In genomic region chr11:76802151-76802550, GRCh38 we compare ENCODE assay signal across 26 cellular contexts. TPM values are rescaled to one million over a fixed set of nuclear protein-coding genes. Genes with fewer than 3 reads are reported as not detected.
DNase-seq lines count a peak whose midpoint lies in the region; ATAC-seq and TF ChIP-seq lines count a peak whose summit lies in the region.
"Had no signal": no experiment of that assay in that cellular context is flagged by ENCODE, and none has a peak within 500 bp of the region (broad histone marks: within the 10 kb centered on the region; RNA-seq: fewer than 3 reads in every experiment).

No MANE protein-coding gene starts in this region.

- H3K27me3 ChIP-seq in endodermal cell (ENCODE audit: control insufficient read depth, insufficient read depth, low read length, poor library complexity, severe bottlenecking) (no peaks in the 10 kb centered on the region), prostate gland (replicated peaks; ENCODE audit: insufficient read depth) (no peaks in the 10 kb centered on the region), vagina (no peaks in the 10 kb centered on the region)
- H3K27me3 ChIP-seq: BE2C had no signal

- H3K9me3 Mint-ChIP-seq in endodermal cell, result no peaks in the 10 kb centered on the region
- H3K9me3 Mint-ChIP-seq in activated CD8-positive, alpha-beta T cell treated with anti-CD3 and anti-CD28 coated beads for 36 hours, result no peaks in the 10 kb centered on the region
- H3K9me3 Mint-ChIP-seq: activated T-cell treated with anti-CD3 and anti-CD28 coated beads, Interleukin-2, amount 50 U/mL, for 24 hours; CD8-positive, alpha-beta memory T cell; dendritic cell treated with granulocyte-macrophage colony-stimulating factor and Interleukin-4, amounts not matched to agents 40 ng/mL and 50 ng/mL, for 4 days; naive B cell; stimulated activated effector memory CD8-positive, alpha-beta T cell treated with anti-CD3 and anti-CD28 coated beads, Interleukin-12 subunit alpha, Interleukin-12 subunit beta, amount 100 ng/mL, for 72 hours had no signal

- ATAC-seq in Right ventricle myocardium superior (ENCODE audit: poor library complexity), result no peak
- ATAC-seq in activated CD8-positive, alpha-beta T cell treated with anti-CD3 and anti-CD28 coated beads for 36 hours, result no peak
- ATAC-seq: left ventricle myocardium superior; psoas muscle; stimulated activated effector memory CD8-positive, alpha-beta T cell treated with anti-CD3 and anti-CD28 coated beads, Interleukin-12 subunit alpha, Interleukin-12 subunit beta, amount 100 ng/mL, for 72 hours had no signal

- H3K36me3 ChIP-seq in endodermal cell (ENCODE audit: control insufficient read depth, insufficient read depth, low read length), result peaks cover 25% of the 10 kb centered on the region
- no peaks in the 10 kb centered on the region for H3K36me3 ChIP-seq in prostate gland
- H3K36me3 ChIP-seq in vagina, result no peaks in the 10 kb centered on the region
- H3K36me3 ChIP-seq: BE2C had no signal

- H3K27ac ChIP-seq in endodermal cell (ENCODE audit: low read depth, low read length) (no peak overlapping the region), prostate gland (peak overlapping the region in 1 of 2 donors; percentile 67), vagina (peak overlapping the region; percentile 84)
- H3K27ac ChIP-seq: psoas muscle had no signal

- H3K4me1 Mint-ChIP-seq in endodermal cell, result peaks cover 66% of the 10 kb centered on the region
- H3K4me1 Mint-ChIP-seq in activated CD8-positive, alpha-beta T cell treated with anti-CD3 and anti-CD28 coated beads for 36 hours (ENCODE audit: low read depth), result peaks cover 35% of the 10 kb centered on the region

- peaks cover 19% of the 10 kb centered on the region for H3K4me1 ChIP-seq in endodermal cell (ENCODE audit: control insufficient read depth, insufficient read depth, low read length)
- peaks cover 19% of the 10 kb centered on the region for H3K4me1 ChIP-seq in prostate gland (replicated peaks)
- peaks cover 98% of the 10 kb centered on the region for H3K4me1 ChIP-seq in vagina
- H3K4me1 ChIP-seq: psoas muscle had no signal

- no peak overlapping the region for H3K27ac Mint-ChIP-seq in endodermal cell
- H3K27ac Mint-ChIP-seq in activated CD8-positive, alpha-beta T cell treated with anti-CD3 and anti-CD28 coated beads for 36 hours, result no peak overlapping the region
- H3K27ac Mint-ChIP-seq: activated T-cell treated with anti-CD3 and anti-CD28 coated beads, Interleukin-2, amount 50 U/mL, for 24 hours; CD8-positive, alpha-beta memory T cell; dendritic cell treated with granulocyte-macrophage colony-stimulating factor and Interleukin-4, amounts not matched to agents 40 ng/mL and 50 ng/mL, for 4 days; naive B cell; stimulated activated effector memory CD8-positive, alpha-beta T cell treated with anti-CD3 and anti-CD28 coated beads, Interleukin-12 subunit alpha, Interleukin-12 subunit beta, amount 100 ng/mL, for 72 hours had no signal

- TF ChIP-seq CTCF in endodermal cell (conservative IDR thresholded peaks at IDR 0.05), result no peak
- TF ChIP-seq CTCF in prostate gland (IDR thresholded peaks at IDR 0.05), result no peak
- no peak for TF ChIP-seq CTCF in vagina (IDR thresholded peaks at IDR 0.05)
- no peak for TF ChIP-seq CTCF in activated CD8-positive, alpha-beta T cell treated with anti-CD3 and anti-CD28 coated beads for 36 hours (IDR thresholded peaks at IDR 0.05)

- 88 to 100% methylated on average over 1 to 3 of the region's 3 CpGs for WGBS in endodermal cell (ENCODE audit: insufficient coverage in 1 of 2, insufficient read length in 1 of 2), 2 experiments
- 74% methylated on average over 3 of the region's 3 CpGs for WGBS in prostate gland

- H3K4me3 ChIP-seq in endodermal cell (ENCODE audit: low read length), result no peak overlapping the region
- H3K4me3 ChIP-seq in prostate gland, result no peak overlapping the region
- H3K4me3 ChIP-seq in vagina, result no peak overlapping the region
- H3K4me3 ChIP-seq: psoas muscle had no signal

- peaks cover 17% of the 10 kb centered on the region for H3K36me3 Mint-ChIP-seq in endodermal cell (ENCODE audit: low read depth)
- H3K36me3 Mint-ChIP-seq in activated CD8-positive, alpha-beta T cell treated with anti-CD3 and anti-CD28 coated beads for 36 hours (ENCODE audit: low read depth), result no peaks in the 10 kb centered on the region
- H3K36me3 Mint-ChIP-seq: CD8-positive, alpha-beta memory T cell; naive B cell had no signal

- intact Hi-C loops in cardiac septum (cut with DNase I) (no loop called here), Right ventricle myocardium superior (cut with DNase I) (no loop called here), prostate gland (cut with DNase I) (no loop called here), vagina (cut with DNase I) (no loop called here)
- intact Hi-C loops in activated CD8-positive, alpha-beta T cell treated with anti-CD3 and anti-CD28 coated beads for 36 hours (cut with micrococcal nuclease), result loop anchor here (5.0 to 10.0 kb wide), 2 partner anchors 70 to 293 kb away; no protein-coding TSS in a partner anchor

- POLR2A ChIA-PET in activated CD8-positive, alpha-beta T cell treated with anti-CD3 and anti-CD28 coated beads for 36 hours (lab: Charles Lee), result interaction anchor here (0.6 kb wide), 1 partner anchor 71 kb away, joined by 3 read pairs; no protein-coding TSS in a partner anchor

- H3K9me3 ChIP-seq in endodermal cell (ENCODE audit: control insufficient read depth, low read length) (no peaks in the 10 kb centered on the region), prostate gland (no peaks in the 10 kb centered on the region), vagina (no peaks in the 10 kb centered on the region)
- H3K9me3 ChIP-seq: BE2C, psoas muscle had no signal

- no peak overlapping the region for H3K4me3 Mint-ChIP-seq in endodermal cell
- no peak overlapping the region for H3K4me3 Mint-ChIP-seq in activated CD8-positive, alpha-beta T cell treated with anti-CD3 and anti-CD28 coated beads for 36 hours
- H3K4me3 Mint-ChIP-seq: activated T-cell treated with anti-CD3 and anti-CD28 coated beads, Interleukin-2, amount 50 U/mL, for 24 hours; CD8-positive, alpha-beta memory T cell; dendritic cell treated with granulocyte-macrophage colony-stimulating factor and Interleukin-4, amounts not matched to agents 40 ng/mL and 50 ng/mL, for 4 days; stimulated activated effector memory CD8-positive, alpha-beta T cell treated with anti-CD3 and anti-CD28 coated beads, Interleukin-12 subunit alpha, Interleukin-12 subunit beta, amount 100 ng/mL, for 72 hours had no signal

- no peak for TF ChIP-seq POLR2A in prostate gland (IDR thresholded peaks at IDR 0.05)
- TF ChIP-seq POLR2A in vagina (IDR thresholded peaks at IDR 0.05), result no peak

- DNase-seq in cardiac septum (ENCODE audit: low spot score), result peak; percentile 36
- no peak for DNase-seq in Right ventricle myocardium superior
- peak; percentile 44 for DNase-seq in endodermal cell
- DNase-seq in prostate gland (ENCODE audit: low spot score), result peak; percentile 0
- DNase-seq in vagina (ENCODE audit: extremely low spot score in 2 of 2), result peak in 1 of 2 donors; percentile 80
- no peak for DNase-seq in pons (ENCODE audit: low spot score)
- DNase-seq in GOT3 (lab: John Stamatoyannopoulos, UW), result no peak
- no peak for DNase-seq in activated CD8-positive, alpha-beta T cell treated with anti-CD3 and anti-CD28 coated beads for 36 hours
- DNase-seq: activated CD4-positive, alpha-beta T cell treated with anti-CD3 and anti-CD28 coated beads for 4 hours; activated gamma-delta T cell; activated T-cell treated with anti-CD3 and anti-CD28 coated beads, Interleukin-2, amount 50 U/mL, for 24 hours; BE2C; CD8-positive, alpha-beta memory T cell; central memory CD4-positive, alpha-beta T cell; DMS 273 treated with DMSO at 0.1 percent for 48 hours; glutamatergic neuron; left ventricle myocardium superior; midbrain; naive B cell; NCI-H146; psoas muscle; stimulated activated CD4-positive, alpha-beta T cell treated with anti-CD3 and anti-CD28 coated beads, Interleukin-15, amount 100 ng/mL, for 24 hours; substantia nigra; SW 1271 had no signal

- H3K9ac ChIP-seq in endodermal cell (ENCODE audit: extremely low read depth, low read length, poor library complexity, severe bottlenecking), result no peak overlapping the region

- CTCF ChIA-PET in activated CD8-positive, alpha-beta T cell treated with anti-CD3 and anti-CD28 coated beads for 36 hours (lab: Charles Lee), result interaction anchor here (1.0 to 9.7 kb wide), 5 partner anchors 21 to 243 kb away, joined by 3 to 238 read pairs (median 3); no protein-coding TSS in a partner anchor

- no peaks in the 10 kb centered on the region for H3K27me3 Mint-ChIP-seq in endodermal cell (ENCODE audit: insufficient read depth)
- H3K27me3 Mint-ChIP-seq in activated CD8-positive, alpha-beta T cell treated with anti-CD3 and anti-CD28 coated beads for 36 hours, result peaks cover 3% of the 10 kb centered on the region

RNA-seq across cellular contexts. Expression of gene TSKU, which starts 19.0 kb away (rescaled TPM):
- total RNA-seq in cardiac septum, result 6.9 TPM
- 17.2 TPM for total RNA-seq in Right ventricle myocardium superior
- 100 to 1,000 TPM; 105 to 130 TPM for total RNA-seq in endodermal cell
- polyA plus RNA-seq in endodermal cell (2013, experiment 1 of 2), result 39.1 TPM
- polyA plus RNA-seq in endodermal cell (2013, experiment 2 of 2), result 45.5 TPM
- total RNA-seq in prostate gland, result 10 to 100 TPM; 71.2 to 72.8 TPM
- total RNA-seq in vagina, result 144 TPM
- total RNA-seq in activated CD8-positive, alpha-beta T cell treated with anti-CD3 and anti-CD28 coated beads for 36 hours, result 1 to 10 TPM; 6.5 to 8.4 TPM
- polyA plus RNA-seq: CD8-positive, alpha-beta memory T cell had no signal

RNA-seq across cellular contexts. Expression of gene ACER3, which starts 58.6 kb away (rescaled TPM):
- 9.7 TPM for total RNA-seq in cardiac septum
- total RNA-seq in Right ventricle myocardium superior, result 10.3 TPM
- total RNA-seq in endodermal cell, result 10 to 100 TPM; 18.5 to 23.2 TPM
- polyA plus RNA-seq in endodermal cell (2013, experiment 1 of 2), result 10.0 TPM
- 10.6 TPM for polyA plus RNA-seq in endodermal cell (2013, experiment 2 of 2)
- 10 to 100 TPM; 11.3 to 11.9 TPM for total RNA-seq in prostate gland
- total RNA-seq in vagina, result 16.2 TPM
- total RNA-seq in activated CD8-positive, alpha-beta T cell treated with anti-CD3 and anti-CD28 coated beads for 36 hours, result 10 to 100 TPM; 10.0 to 10.2 TPM

Comparison
In these comparisons a context has a peak if more than half of its experiments do, and no peak if none do; other contexts are left out.
1. DNase-seq: peak in cardiac septum (single experiment), endodermal cell (single experiment) and prostate gland (single experiment); none in Right ventricle myocardium superior (single experiment), pons (single experiment), GOT3 (single experiment) and activated CD8-positive, alpha-beta T cell treated with anti-CD3 and anti-CD28 coated beads for 36 hours (single experiment).